In the genomic region with DNA sequence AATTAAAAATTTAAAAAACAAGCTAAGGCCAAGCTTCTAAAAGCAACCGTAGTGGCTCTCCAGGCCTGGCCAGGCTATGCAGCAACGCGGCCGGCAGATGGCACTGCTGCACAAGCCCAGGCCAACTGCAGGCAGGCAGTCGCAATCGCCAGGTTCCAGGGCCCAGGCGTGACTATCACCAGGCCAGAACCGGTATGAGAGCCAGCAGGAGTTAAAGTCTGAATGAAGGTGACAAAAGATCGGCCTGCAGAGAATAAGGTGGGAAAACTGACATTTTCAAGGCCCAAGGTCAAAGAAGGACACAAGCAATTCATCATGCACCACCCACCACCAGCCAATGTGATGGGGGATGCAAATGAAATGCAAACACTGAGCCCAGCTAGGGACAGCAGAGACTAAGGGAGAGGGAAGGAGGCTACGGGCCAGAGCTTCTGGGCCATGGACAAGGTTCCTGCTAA, we compare ENCODE assay signal across 8 cellular contexts. TPM values are rescaled to one million over a fixed set of nuclear protein-coding genes. Genes with fewer than 3 reads are reported as not detected.
DNase-seq lines count a peak whose midpoint lies in the region; ATAC-seq and TF ChIP-seq lines count a peak whose summit lies in the region.

No MANE protein-coding gene starts in this region.

- no peaks in the 10 kb centered on the region for H3K9me3 Mint-ChIP-seq in activated CD4-positive, alpha-beta memory T cell treated with anti-CD3 and anti-CD28 coated beads for 36 hours

- no peaks in the 10 kb centered on the region; the same call in 1 of the 2 replicates for H4K20me1 ChIP-seq in DND-41 (ENCODE audit: insufficient read depth, low read length)

- ATAC-seq in DND-41 (ENCODE audit: insufficient read depth, low read depth) (peak; percentile 98), HG02678 (IDR thresholded peaks at IDR 0.05; ENCODE audit: unreplicated experiment) (peak; percentile 66), lower lobe of right lung (peak; percentile 92 to 95), GM18909 (IDR thresholded peaks at IDR 0.05; ENCODE audit: poor library complexity, unreplicated experiment) (no peak)

- peak; percentile 65 for DNase-seq in DND-41
- DNase-seq in NCI-H524 (lab: John Stamatoyannopoulos, UW) = peak; percentile 1 to 48
- DNase-seq in activated CD4-positive, alpha-beta memory T cell treated with anti-CD3 and anti-CD28 coated beads for 36 hours = peak; percentile 79
- peak; percentile 92 for DNase-seq in ecto neural progenitor cell (ENCODE audit: low spot score)
- DNase-seq in lower lobe of right lung = peak; percentile 86
- peak; percentile 55 to 69 (median 59) for DNase-seq in stimulated activated CD4-positive, alpha-beta T cell treated with anti-CD3 and anti-CD28 coated beads, TNF-alpha, amount 100 ng/mL, for 24 hours (ENCODE audit: low read depth in 3 of 3)

- H3K36me3 ChIP-seq in DND-41 (ENCODE audit: insufficient read depth, low read length) = no peaks in the 10 kb centered on the region
- H3K36me3 ChIP-seq in lower lobe of right lung = peaks cover 29% of the 10 kb centered on the region

- H3K27me3 Mint-ChIP-seq in activated CD4-positive, alpha-beta memory T cell treated with anti-CD3 and anti-CD28 coated beads for 36 hours = no peaks in the 10 kb centered on the region

- POLR2A ChIA-PET in activated CD4-positive, alpha-beta memory T cell treated with anti-CD3 and anti-CD28 coated beads for 36 hours (lab: Charles Lee) = no interaction called here

- H3K4me1 Mint-ChIP-seq in activated CD4-positive, alpha-beta memory T cell treated with anti-CD3 and anti-CD28 coated beads for 36 hours (ENCODE audit: low read depth) = no peaks in the 10 kb centered on the region

- H3K27me3 ChIP-seq in DND-41 (ENCODE audit: insufficient read depth, low read length, poor library complexity) (peaks cover 4% of the 10 kb centered on the region), lower lobe of right lung (ENCODE audit: low read depth) (no peaks in the 10 kb centered on the region)

- H3K4me1 ChIP-seq in DND-41 (ENCODE audit: insufficient read depth, low read length) = no peaks in the 10 kb centered on the region; the same call in 1 of the 2 replicates
- no peaks in the 10 kb centered on the region for H3K4me1 ChIP-seq in lower lobe of right lung

- no peaks in the 10 kb centered on the region for H3K36me3 Mint-ChIP-seq in activated CD4-positive, alpha-beta memory T cell treated with anti-CD3 and anti-CD28 coated beads for 36 hours

- no peak overlapping the region for H2AFZ ChIP-seq in DND-41 (ENCODE audit: low read depth, low read length)

- H3K27ac ChIP-seq in DND-41 (ENCODE audit: low read length) (no peak overlapping the region), lower lobe of right lung (no peak overlapping the region)

- intact Hi-C loops in activated CD4-positive, alpha-beta memory T cell treated with anti-CD3 and anti-CD28 coated beads for 36 hours (cut with micrococcal nuclease) = loop anchor here (1.0 kb wide), 2 partner anchors 50 to 297 kb away; no protein-coding TSS in a partner anchor
- intact Hi-C loops in lower lobe of right lung (cut with DNase I) = loop anchor here (5.0 kb wide), 1 partner anchor 54 kb away; no protein-coding TSS in a partner anchor

- no peak overlapping the region for H3K4me3 ChIP-seq in DND-41 (ENCODE audit: low read depth in 1 of 2, low read length in 2 of 2)
- no peak overlapping the region for H3K4me3 ChIP-seq in lower lobe of right lung

- H3K4me2 ChIP-seq in DND-41 (ENCODE audit: insufficient read depth, low read length) = no peak overlapping the region

- no peak overlapping the region for H3K4me3 Mint-ChIP-seq in activated CD4-positive, alpha-beta memory T cell treated with anti-CD3 and anti-CD28 coated beads for 36 hours

- CTCF ChIA-PET in activated CD4-positive, alpha-beta memory T cell treated with anti-CD3 and anti-CD28 coated beads for 36 hours (lab: Charles Lee) = interaction anchor here (0.5 to 11.0 kb wide), 31 partner anchors 8 to 1131 kb away, joined by 3 to 285 read pairs (median 5); no protein-coding TSS in a partner anchor

- no peaks in the 10 kb centered on the region for H3K9me3 ChIP-seq in DND-41 (ENCODE audit: insufficient read depth, low read length, severe bottlenecking)
- no peaks in the 10 kb centered on the region for H3K9me3 ChIP-seq in lower lobe of right lung

- H3K79me2 ChIP-seq in DND-41 (ENCODE audit: insufficient read depth, low read length) = no peaks in the 10 kb centered on the region

- peak; percentile 94 for TF ChIP-seq CTCF in DND-41 (IDR thresholded peaks at IDR 0.05; ENCODE audit: borderline replicate concordance, extremely low read depth, low read length, poor library complexity, severe bottlenecking)
- peak; percentile 98 for TF ChIP-seq CTCF in lower lobe of right lung (IDR thresholded peaks at IDR 0.05)

- no peak overlapping the region for H3K9ac ChIP-seq in DND-41 (ENCODE audit: low read depth, low read length)

- no peak overlapping the region for H3K27ac Mint-ChIP-seq in activated CD4-positive, alpha-beta memory T cell treated with anti-CD3 and anti-CD28 coated beads for 36 hours

RNA-seq across cellular contexts. Expression of gene ANO2, which starts 43.6 kb away (rescaled TPM):
- not detected for total RNA-seq in activated CD4-positive, alpha-beta memory T cell treated with anti-CD3 and anti-CD28 coated beads for 36 hours
- total RNA-seq in lower lobe of right lung = 22.2 TPM

Comparison
In these comparisons a context has a peak if more than half of its experiments do, and no peak if none do; other contexts are left out.
1. DNase-seq: peak in every context shown above with its lines; median percentile 92 in ecto neural progenitor cell; 86 in lower lobe of right lung; 79 in activated CD4-positive, alpha-beta memory T cell treated with anti-CD3 and anti-CD28 coated beads for 36 hours; 65 in DND-41; 59 in stimulated activated CD4-positive, alpha-beta T cell treated with anti-CD3 and anti-CD28 coated beads, TNF-alpha, amount 100 ng/mL, for 24 hours; 24 in NCI-H524.
2. RNA of gene ANO2, which starts 43.6 kb away (total RNA-seq): 22.2 TPM in lower lobe of right lung (single experiment); not detected in activated CD4-positive, alpha-beta memory T cell treated with anti-CD3 and anti-CD28 coated beads for 36 hours; every median in the first group is over 10 times any median in the second.